ENCODE assay signal across 8 cellular contexts in genomic region chr16:1772362-1772907, GRCh38. TPM values are rescaled to one million over a fixed set of nuclear protein-coding genes. Genes with fewer than 3 reads are reported as not detected.
DNase-seq lines count a peak whose midpoint lies in the region; FAIRE-seq and TF ChIP-seq lines count a peak whose summit lies in the region.

Gene EME2, plus strand, starts transcription at chr16:1772810. Its CDS starts 418 bp downstream, at chr16:1773228.

- H3K4me1 Mint-ChIP-seq in activated naive CD8-positive, alpha-beta T cell treated with anti-CD3 and anti-CD28 coated beads for 36 hours: peaks cover 10% of the 10 kb centered on the region

- TF ChIP-seq CTCF in Peyer's patch (IDR thresholded peaks at IDR 0.05): no peak

- H3K36me3 ChIP-seq in BLaER1 treated with 17β-estradiol and CSF1 and Interleukin-3, amounts not matched to agents 10 nM and 100 nM: peaks cover 40 to 63% (median 58%) of the 10 kb centered on the region in 11 experiments
- H3K36me3 ChIP-seq in Peyer's patch: peaks cover 0 to 48% (median 0%) of the 10 kb centered on the region in 3 donors
- H3K36me3 ChIP-seq in skeletal muscle tissue (ENCODE audit: control insufficient read depth in 3 of 3, insufficient read depth in 3 of 3, low read length in 3 of 3): peaks cover 22 to 40% (median 30%) of the 10 kb centered on the region in 3 donors

- H4K20me1 ChIP-seq in BLaER1 treated with 17β-estradiol and CSF1 and Interleukin-3, amounts not matched to agents 10 nM and 100 nM: peaks cover 44 to 88% (median 63%) of the 10 kb centered on the region in 11 experiments; a peak in 21 of 22 replicates

- peak within 1 kb of the TSS; percentile 99 for H3K4me3 Mint-ChIP-seq in activated naive CD8-positive, alpha-beta T cell treated with anti-CD3 and anti-CD28 coated beads for 36 hours

- DNase-seq in H54 (ENCODE audit: insufficient read length, low spot score) (peak; percentile 53), Peyer's patch (peak; percentile 33 to 77 (median 62)), hepatic stellate cell (ENCODE audit: low spot score) (peak; percentile 38), SIG-M5 treated with dmso at 0.1 percent for 504 hours (lab: John Stamatoyannopoulos, UW; ENCODE audit: unreplicated experiment) (no peak), LoVo (ENCODE audit: low spot score) (no peak)
- DNase-seq in activated naive CD8-positive, alpha-beta T cell treated with anti-CD3 and anti-CD28 coated beads for 36 hours: peak; percentile 74

- H3K9me3 ChIP-seq in BLaER1 treated with 17β-estradiol and CSF1 and Interleukin-3, amounts not matched to agents 10 nM and 100 nM (replicated peaks in 1 of 11): no peaks in the 10 kb centered on the region
- no peaks in the 10 kb centered on the region for H3K9me3 ChIP-seq in Peyer's patch
- no peaks in the 10 kb centered on the region for H3K9me3 ChIP-seq in skeletal muscle tissue (ENCODE audit: control insufficient read depth in 3 of 3, low read length in 3 of 3)

- H3K4me2 ChIP-seq in BLaER1 treated with 17β-estradiol and CSF1 and Interleukin-3, amounts not matched to agents 10 nM and 100 nM: peak within 1 kb of the TSS; percentile 96 to 100 (median 99)

- TF ChIP-seq POLR2A in H54 (IDR thresholded peaks at IDR 0.05; ENCODE audit: low read depth, low read length) (no peak), Peyer's patch (IDR thresholded peaks at IDR 0.05) (no peak)

- peaks cover 3% of the 10 kb centered on the region for H3K27me3 Mint-ChIP-seq in activated naive CD8-positive, alpha-beta T cell treated with anti-CD3 and anti-CD28 coated beads for 36 hours

- peak within 1 kb of the TSS; percentile 99 for H3K27ac Mint-ChIP-seq in activated naive CD8-positive, alpha-beta T cell treated with anti-CD3 and anti-CD28 coated beads for 36 hours

- FAIRE-seq in H54 (lab: Jason Lieb, UNC): no peak

- H3K27me3 ChIP-seq in BLaER1 treated with 17β-estradiol and CSF1 and Interleukin-3, amounts not matched to agents 10 nM and 100 nM: no peaks in the 10 kb centered on the region
- H3K27me3 ChIP-seq in Peyer's patch (no peaks in the 10 kb centered on the region), skeletal muscle tissue (ENCODE audit: control insufficient read depth in 3 of 3, insufficient read depth in 3 of 3, low read length in 3 of 3) (no peaks in the 10 kb centered on the region)

- H3K9ac ChIP-seq in BLaER1 treated with 17β-estradiol and CSF1 and Interleukin-3, amounts not matched to agents 10 nM and 100 nM: peak within 1 kb of the TSS; percentile 92 to 98 (median 96)
- H3K9ac ChIP-seq in skeletal muscle tissue (ENCODE audit: low read depth in 1 of 3, low read length in 3 of 3): peak within 1 kb of the TSS; percentile 82 to 95 (median 83)

- peaks cover 28 to 47% (median 34%) of the 10 kb centered on the region in 10 experiments for H3K4me1 ChIP-seq in BLaER1 treated with 17β-estradiol and CSF1 and Interleukin-3, amounts not matched to agents 10 nM and 100 nM
- H3K4me1 ChIP-seq in Peyer's patch (peaks cover 0 to 34% (median 19%) of the 10 kb centered on the region in 4 donors), skeletal muscle tissue (ENCODE audit: control insufficient read depth in 3 of 3, insufficient read depth in 3 of 3, low read length in 3 of 3) (peaks cover 29 to 49% (median 37%) of the 10 kb centered on the region in 3 donors)

- peak within 1 kb of the TSS; percentile 90 to 96 (median 94) for H3K27ac ChIP-seq in BLaER1 treated with 17β-estradiol and CSF1 and Interleukin-3, amounts not matched to agents 10 nM and 100 nM
- H3K27ac ChIP-seq in Peyer's patch (peak within 1 kb of the TSS; percentile 86 to 99 (median 91)), skeletal muscle tissue (ENCODE audit: low read depth, low read length) (peak within 1 kb of the TSS; percentile 81)

- no peaks in the 10 kb centered on the region for H3K9me3 Mint-ChIP-seq in activated naive CD8-positive, alpha-beta T cell treated with anti-CD3 and anti-CD28 coated beads for 36 hours

- peaks cover 16% of the 10 kb centered on the region for H3K36me3 Mint-ChIP-seq in activated naive CD8-positive, alpha-beta T cell treated with anti-CD3 and anti-CD28 coated beads for 36 hours

- peak within 1 kb of the TSS; percentile 82 to 97 (median 94) for H3K4me3 ChIP-seq in BLaER1 treated with 17β-estradiol and CSF1 and Interleukin-3, amounts not matched to agents 10 nM and 100 nM
- H3K4me3 ChIP-seq in Peyer's patch: peak within 1 kb of the TSS; percentile 79 to 99 (median 86)
- H3K4me3 ChIP-seq in skeletal muscle tissue (ENCODE audit: low read length in 3 of 3): peak within 1 kb of the TSS; percentile 69 to 90 (median 90)

RNA-seq across cellular contexts. Expression of gene EME2, which starts in this region (rescaled TPM):
- total RNA-seq in Peyer's patch: 10 to 100 TPM; 54.6 to 99.9 (median 67.0) TPM
- total RNA-seq in activated naive CD8-positive, alpha-beta T cell treated with anti-CD3 and anti-CD28 coated beads for 36 hours: 10 to 100 TPM; 17.2 to 20.1 TPM
- 5.2 TPM for total RNA-seq in skeletal muscle tissue

Comparison
In these comparisons a context has a peak if more than half of its experiments do, and no peak if none do; other contexts are left out.
1. DNase-seq: peak in H54 (single experiment), Peyer's patch (3 of 3), activated naive CD8-positive, alpha-beta T cell treated with anti-CD3 and anti-CD28 coated beads for 36 hours (single experiment) and hepatic stellate cell (single experiment); none in SIG-M5 treated with dmso at 0.1 percent for 504 hours (single experiment) and LoVo (single experiment).
2. Peak in every context shown above with its lines, with median percentiles within 50 percentile points of each other: H3K27ac ChIP-seq and H3K4me3 ChIP-seq.